Comparison of ENCODE assay signal across 18 cellular contexts in the genomic region with DNA sequence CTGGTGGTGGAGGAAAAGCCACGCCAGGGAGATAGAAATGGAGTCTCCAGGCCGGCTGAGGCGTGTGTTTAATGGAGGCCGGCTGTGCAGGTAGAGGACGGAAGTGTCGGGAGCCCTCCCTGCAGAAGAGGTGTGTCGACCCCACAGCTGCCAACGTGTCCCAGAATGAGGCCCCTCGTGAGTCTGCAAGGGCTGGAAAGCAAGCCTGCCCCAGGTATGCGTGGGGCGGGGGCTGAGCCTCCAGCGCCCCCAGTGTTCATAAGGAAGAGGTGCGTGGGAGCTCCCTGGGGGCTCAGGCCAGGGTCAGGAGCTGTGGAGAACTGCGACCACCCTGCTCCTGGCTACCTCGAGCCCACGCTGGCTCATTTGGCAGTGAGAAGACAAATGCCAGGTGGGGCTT. TPM values are rescaled to one million over a fixed set of nuclear protein-coding genes. Genes with fewer than 3 reads are reported as not detected.
DNase-seq lines count a peak whose midpoint lies in the region; ATAC-seq and TF ChIP-seq lines count a peak whose summit lies in the region.
"Had no signal": no experiment of that assay in that cellular context is flagged by ENCODE, and none has a peak within 500 bp of the region (broad histone marks: within the 10 kb centered on the region; RNA-seq: fewer than 3 reads in every experiment).

No MANE protein-coding gene starts in this region.

- TF ChIP-seq CTCF in AG04449 (IDR thresholded peaks at IDR 0.05; ENCODE audit: insufficient read depth, low read length, missing control alignments), result peak; percentile 16
- peak; percentile 10 for TF ChIP-seq CTCF in GM10266 (IDR thresholded peaks at IDR 0.05; ENCODE audit: control insufficient read depth, insufficient read depth, low read depth, missing control alignments)
- TF ChIP-seq CTCF in OCI-LY7 (conservative IDR thresholded peaks at IDR 0.05; ENCODE audit: low read length), result peak; percentile 57; the same call in 1 of the 2 replicates
- peak; percentile 9 for TF ChIP-seq CTCF in hepatocyte (IDR thresholded peaks at IDR 0.05; ENCODE audit: poor library complexity)
- no peak for TF ChIP-seq CTCF in MM.1S (IDR thresholded peaks at IDR 0.05; ENCODE audit: low read length)

- H3K4me1 ChIP-seq in OCI-LY7 (ENCODE audit: insufficient read depth, low read length, poor library complexity, severe bottlenecking), result no peaks in the 10 kb centered on the region
- H3K4me1 ChIP-seq in hepatocyte (ENCODE audit: insufficient read depth), result peaks cover 11% of the 10 kb centered on the region
- no peaks in the 10 kb centered on the region for H3K4me1 ChIP-seq in MM.1S (ENCODE audit: low read length)

- intact Hi-C loops in OCI-LY7 (cut with micrococcal nuclease; ENCODE audit: unreplicated experiment), result no loop called here
- intact Hi-C loops in activated T-helper 1 cell treated with anti-CD3 and anti-CD28 coated beads, Interleukin-12 subunit alpha, Interleukin-12 subunit beta, Interleukin-2, Interleukin-4 antibody, amounts not matched to agents 30 ng/mL and 10 ng/mL and 1 ng/mL, durations not matched to agents 14 hours and 24 hours and 36 hours (cut with micrococcal nuclease), result loop anchor here (10.0 kb wide), 1 partner anchor 304 kb away; the partner anchor contains the start of gene GLB1L2

- WGBS in hepatocyte (ENCODE audit: low lambda C conversion rate, missing lambda C conversion rate), result 58% methylated on average over 16 of the region's 16 CpGs

- no peak overlapping the region for H3K4me3 Mint-ChIP-seq in activated T-helper 1 cell treated with anti-CD3 and anti-CD28 coated beads, Interleukin-12 subunit alpha, Interleukin-12 subunit beta, Interleukin-2, Interleukin-4 antibody, amounts not matched to agents 30 ng/mL and 10 ng/mL and 1 ng/mL, durations not matched to agents 14 hours and 24 hours and 36 hours
- H3K4me3 Mint-ChIP-seq: activated naive CD4-positive, alpha-beta T cell treated with anti-CD3 and anti-CD28 coated beads for 36 hours; stimulated activated memory B cell treated with anti-CD40 and anti-IgM and Interleukin-4, amounts not matched to agents 10 μg/mL and 1 μg/mL and 100 μg/mL, for 72 hours had no signal

- H3K4me2 ChIP-seq in OCI-LY7 (ENCODE audit: low read length) (no peak overlapping the region), hepatocyte (no peak overlapping the region), MM.1S (ENCODE audit: low read depth, low read length) (no peak overlapping the region)
- H3K4me2 ChIP-seq: BLaER1 treated with 17β-estradiol and CSF1 and Interleukin-3, amounts not matched to agents 10 nM and 100 nM had no signal

- H3K27ac Mint-ChIP-seq in activated T-helper 1 cell treated with anti-CD3 and anti-CD28 coated beads, Interleukin-12 subunit alpha, Interleukin-12 subunit beta, Interleukin-2, Interleukin-4 antibody, amounts not matched to agents 30 ng/mL and 10 ng/mL and 1 ng/mL, durations not matched to agents 14 hours and 24 hours and 36 hours, result no peak overlapping the region
- H3K27ac Mint-ChIP-seq: activated naive CD4-positive, alpha-beta T cell treated with anti-CD3 and anti-CD28 coated beads for 36 hours; stimulated activated memory B cell treated with anti-CD40 and anti-IgM and Interleukin-4, amounts not matched to agents 10 μg/mL and 1 μg/mL and 100 μg/mL, for 72 hours had no signal

- H3K9me3 Mint-ChIP-seq in activated T-helper 1 cell treated with anti-CD3 and anti-CD28 coated beads, Interleukin-12 subunit alpha, Interleukin-12 subunit beta, Interleukin-2, Interleukin-4 antibody, amounts not matched to agents 30 ng/mL and 10 ng/mL and 1 ng/mL, durations not matched to agents 14 hours and 24 hours and 36 hours, result no peaks in the 10 kb centered on the region
- H3K9me3 Mint-ChIP-seq: activated naive CD4-positive, alpha-beta T cell treated with anti-CD3 and anti-CD28 coated beads for 36 hours; naive B cell; stimulated activated memory B cell treated with anti-CD40 and anti-IgM and Interleukin-4, amounts not matched to agents 10 μg/mL and 1 μg/mL and 100 μg/mL, for 72 hours had no signal

- H2AFZ ChIP-seq in OCI-LY7 (ENCODE audit: low read length) (no peak overlapping the region), hepatocyte (no peak overlapping the region), MM.1S (ENCODE audit: low read length) (no peak overlapping the region)
- H2AFZ ChIP-seq: GM23248 had no signal

- no peaks in the 10 kb centered on the region for H3K9me3 ChIP-seq in OCI-LY7 (ENCODE audit: low read length)
- no peaks in the 10 kb centered on the region for H3K9me3 ChIP-seq in hepatocyte (ENCODE audit: low read depth)
- H3K9me3 ChIP-seq in MM.1S (replicated peaks; ENCODE audit: insufficient read depth, low read length), result no peaks in the 10 kb centered on the region
- H3K9me3 ChIP-seq: BLaER1 treated with 17β-estradiol and CSF1 and Interleukin-3, amounts not matched to agents 10 nM and 100 nM; left lung had no signal

- H3K36me3 Mint-ChIP-seq in activated T-helper 1 cell treated with anti-CD3 and anti-CD28 coated beads, Interleukin-12 subunit alpha, Interleukin-12 subunit beta, Interleukin-2, Interleukin-4 antibody, amounts not matched to agents 30 ng/mL and 10 ng/mL and 1 ng/mL, durations not matched to agents 14 hours and 24 hours and 36 hours (ENCODE audit: low read depth), result no peaks in the 10 kb centered on the region
- H3K36me3 Mint-ChIP-seq: naive B cell; stimulated activated memory B cell treated with anti-CD40 and anti-IgM and Interleukin-4, amounts not matched to agents 10 μg/mL and 1 μg/mL and 100 μg/mL, for 72 hours had no signal

- POLR2A ChIA-PET in AG04449 (lab: Yijun Ruan, JAX) (no interaction called here), OCI-LY7 (lab: Charles Lee) (no interaction called here)

- BruUV-seq in OCI-LY7 (replicated peaks; lab: Mats Ljungman, UMichigan), result no TSS peak

- H3K27me3 ChIP-seq in hepatocyte (peaks cover 25% of the 10 kb centered on the region), MM.1S (replicated peaks; ENCODE audit: insufficient read depth, low read length) (no peaks in the 10 kb centered on the region)
- H3K27me3 ChIP-seq: BLaER1 treated with 17β-estradiol and CSF1 and Interleukin-3, amounts not matched to agents 10 nM and 100 nM had no signal

- CTCF ChIA-PET in AG04449 (lab: Yijun Ruan, JAX) (interaction anchor here (0.8 kb wide), 1 partner anchor 41 kb away, joined by 3 read pairs; no protein-coding TSS in a partner anchor), OCI-LY7 (lab: Charles Lee; ENCODE audit: unreplicated experiment) (no interaction called here)

- H3K4me1 Mint-ChIP-seq in activated T-helper 1 cell treated with anti-CD3 and anti-CD28 coated beads, Interleukin-12 subunit alpha, Interleukin-12 subunit beta, Interleukin-2, Interleukin-4 antibody, amounts not matched to agents 30 ng/mL and 10 ng/mL and 1 ng/mL, durations not matched to agents 14 hours and 24 hours and 36 hours (ENCODE audit: low read depth), result peaks cover 51% of the 10 kb centered on the region

- H3K36me3 ChIP-seq in OCI-LY7 (ENCODE audit: insufficient read depth, low read length) (no peaks in the 10 kb centered on the region), hepatocyte (replicated peaks; ENCODE audit: insufficient read depth, low read depth) (no peaks in the 10 kb centered on the region), MM.1S (replicated peaks; ENCODE audit: insufficient read depth, low read length) (no peaks in the 10 kb centered on the region)
- H3K36me3 ChIP-seq: BLaER1 treated with 17β-estradiol and CSF1 and Interleukin-3, amounts not matched to agents 10 nM and 100 nM; left lung had no signal

- H3K9me2 ChIP-seq in OCI-LY7 (ENCODE audit: insufficient read depth, low read length), result no peaks in the 10 kb centered on the region
- H3K9me2 ChIP-seq in hepatocyte (replicated peaks; ENCODE audit: insufficient read depth), result no peaks in the 10 kb centered on the region
- H3K9me2 ChIP-seq in MM.1S (replicated peaks; ENCODE audit: insufficient read depth, low read length), result no peaks in the 10 kb centered on the region

- no peak for ATAC-seq in HG03571 (IDR thresholded peaks at IDR 0.05; ENCODE audit: unreplicated experiment)
- ATAC-seq: left lung; sciatic nerve; stimulated activated memory B cell treated with anti-CD40 and anti-IgM and Interleukin-4, amounts not matched to agents 10 μg/mL and 1 μg/mL and 100 μg/mL, for 72 hours had no signal

- H3K27ac ChIP-seq in OCI-LY7 (ENCODE audit: low read depth, low read length, poor library complexity, severe bottlenecking) (no peak overlapping the region), hepatocyte (no peak overlapping the region), MM.1S (ENCODE audit: low read length) (no peak overlapping the region)
- H3K27ac ChIP-seq: BLaER1 treated with 17β-estradiol and CSF1 and Interleukin-3, amounts not matched to agents 10 nM and 100 nM; GM23248; left lung had no signal

- H3K79me2 ChIP-seq in OCI-LY7 (ENCODE audit: insufficient read depth, low read depth, low read length) (no peaks in the 10 kb centered on the region), hepatocyte (no peaks in the 10 kb centered on the region), MM.1S (ENCODE audit: low read length) (no peaks in the 10 kb centered on the region)

- H3K9ac ChIP-seq in MM.1S (ENCODE audit: low read length), result no peak overlapping the region
- H3K9ac ChIP-seq: BLaER1 treated with 17β-estradiol and CSF1 and Interleukin-3, amounts not matched to agents 10 nM and 100 nM; GM23248 had no signal

- H3K4me3 ChIP-seq in AG04449 (ENCODE audit: low read depth, low read length), result no peak overlapping the region
- no peak overlapping the region for H3K4me3 ChIP-seq in OCI-LY7 (ENCODE audit: low read depth, low read length, poor library complexity, severe bottlenecking)
- H3K4me3 ChIP-seq in hepatocyte, result no peak overlapping the region
- H3K4me3 ChIP-seq in MM.1S (ENCODE audit: low read length), result no peak overlapping the region
- H3K4me3 ChIP-seq: BLaER1 treated with 17β-estradiol and CSF1 and Interleukin-3, amounts not matched to agents 10 nM and 100 nM; GM23248; left lung had no signal

- DNase-seq in AG04449 (ENCODE audit: low read depth, low spot score) (no peak), GM10266 (ENCODE audit: extremely low spot score) (no peak), OCI-LY7 (ENCODE audit: low spot score) (no peak), hepatocyte (ENCODE audit: low spot score) (no peak), MM.1S (no peak)
- DNase-seq in activated T-helper 1 cell treated with anti-CD3 and anti-CD28 coated beads, Interleukin-12 subunit alpha, Interleukin-12 subunit beta, Interleukin-2, Interleukin-4 antibody, amounts not matched to agents 30 ng/mL and 10 ng/mL and 1 ng/mL, durations not matched to agents 14 hours and 24 hours and 36 hours (ENCODE audit: low spot score), result no peak
- no peak for DNase-seq in activated CD4-positive, alpha-beta T cell treated with anti-CD3 and anti-CD28 coated beads, Interleukin-2, amount 50 U/mL, for 1 hour
- DNase-seq: activated naive CD4-positive, alpha-beta T cell treated with anti-CD3 and anti-CD28 coated beads for 36 hours; caudate nucleus; GM23248; head of caudate nucleus; left lung; naive B cell; stimulated activated CD4-positive, alpha-beta T cell treated with anti-CD3 and anti-CD28 coated beads, Interleukin-4, amount 100 ng/mL, for 24 hours had no signal

- peaks cover 17% of the 10 kb centered on the region for H3K27me3 Mint-ChIP-seq in activated T-helper 1 cell treated with anti-CD3 and anti-CD28 coated beads, Interleukin-12 subunit alpha, Interleukin-12 subunit beta, Interleukin-2, Interleukin-4 antibody, amounts not matched to agents 30 ng/mL and 10 ng/mL and 1 ng/mL, durations not matched to agents 14 hours and 24 hours and 36 hours (ENCODE audit: insufficient read depth)

- H3F3A ChIP-seq in MM.1S (ENCODE audit: insufficient read depth, low read length), result no peaks in the 10 kb centered on the region

- H4K20me1 ChIP-seq in OCI-LY7 (ENCODE audit: insufficient read depth, low read length), result no peaks in the 10 kb centered on the region
- H4K20me1 ChIP-seq in hepatocyte (ENCODE audit: insufficient read depth, poor library complexity, severe bottlenecking), result no peaks in the 10 kb centered on the region
- H4K20me1 ChIP-seq in MM.1S (ENCODE audit: insufficient read depth, low read length), result no peaks in the 10 kb centered on the region

RNA-seq across cellular contexts. Expression of gene JAM3, which starts 38.0 kb away (rescaled TPM):
- total RNA-seq in OCI-LY7 (2014; rRNA removed; shearing (Covaris generic)), result not detected in 2 replicates
- total RNA-seq in OCI-LY7 (2022) (not detected in 2 replicates), hepatocyte (23.6 and 25.6 TPM in 2 replicates)
- 20.3 and 24.7 TPM in 2 replicates for polyA plus RNA-seq in hepatocyte
- 3.5 and 3.9 TPM in 2 replicates for total RNA-seq in activated T-helper 1 cell treated with anti-CD3 and anti-CD28 coated beads, Interleukin-12 subunit alpha, Interleukin-12 subunit beta, Interleukin-2, Interleukin-4 antibody, amounts not matched to agents 30 ng/mL and 10 ng/mL and 1 ng/mL, durations not matched to agents 14 hours and 24 hours and 36 hours
